Comparison of ENCODE assay signal across 1 cellular context in genomic region chr12:57526477-57527126, GRCh38.
TF ChIP-seq lines count a peak whose summit lies in the region.

No MANE protein-coding gene starts in this region.

TF ChIP-seq in GM12878, 131 proteins besides CTCF, POLR2A, EP300 and RAD21:
- TF ChIP-seq MXI1 (IDR thresholded peaks at IDR 0.05; ENCODE audit: low read depth, low read length), result no peak
- no peak for TF ChIP-seq TARDBP (IDR thresholded peaks at IDR 0.05; ENCODE audit: borderline replicate concordance)
- no peak for TF ChIP-seq IRF4 (IDR thresholded peaks at IDR 0.05; ENCODE audit: low read depth, low read length)
- no peak for TF ChIP-seq STAT1 (conservative IDR thresholded peaks at IDR 0.05)
- TF ChIP-seq LARP7 (IDR thresholded peaks at IDR 0.05), result no peak
- no peak for TF ChIP-seq MAX (IDR thresholded peaks at IDR 0.05; ENCODE audit: low read depth, low read length)
- TF ChIP-seq CEBPB (IDR thresholded peaks at IDR 0.05; ENCODE audit: borderline replicate concordance in 1 of 2, low read depth in 2 of 2, low read length in 2 of 2), result no peak
- TF ChIP-seq CBX5 (IDR thresholded peaks at IDR 0.05; ENCODE audit: low read depth), result no peak
- no peak for TF ChIP-seq DPF2 (IDR thresholded peaks at IDR 0.05)
- no peak for TF ChIP-seq NRF1 (conservative IDR thresholded peaks at IDR 0.05; ENCODE audit: low read depth, low read length)
- no peak for TF ChIP-seq IRF3 (IDR thresholded peaks at IDR 0.05)
- no peak for TF ChIP-seq ZBTB40 (IDR thresholded peaks at IDR 0.05; ENCODE audit: borderline replicate concordance)
- no peak for TF ChIP-seq EED (IDR thresholded peaks at IDR 0.05; ENCODE audit: low read depth)
